ENCODE assay signal across 9 cellular contexts in the genomic region with DNA sequence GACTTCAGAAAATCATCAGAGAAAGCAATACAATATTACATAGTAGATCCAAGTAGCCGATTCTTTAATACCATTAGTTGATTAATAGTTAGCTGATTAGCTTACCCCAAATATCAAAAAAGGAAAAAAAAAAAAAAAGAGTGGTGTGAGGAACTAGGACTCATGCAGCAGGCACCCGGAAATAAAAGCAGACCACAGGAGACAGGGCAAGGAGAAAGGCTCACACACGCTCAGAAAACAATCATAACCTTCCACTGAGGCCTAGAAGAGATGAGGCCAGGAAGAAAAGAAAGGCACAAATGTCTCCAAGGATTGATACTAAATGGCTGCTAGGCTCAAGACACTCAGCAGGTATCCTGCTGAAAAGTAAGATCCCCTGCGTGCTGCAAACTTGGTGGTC. TPM values are rescaled to one million over a fixed set of nuclear protein-coding genes. Genes with fewer than 3 reads are reported as not detected.
DNase-seq lines count a peak whose midpoint lies in the region; ATAC-seq and TF ChIP-seq lines count a peak whose summit lies in the region.
"Had no signal": no experiment of that assay in that cellular context is flagged by ENCODE, and none has a peak within 500 bp of the region (broad histone marks: within the 10 kb centered on the region; RNA-seq: fewer than 3 reads in every experiment).

No MANE protein-coding gene starts in this region.

- CTCF ChIA-PET in MCF 10A (lab: Yijun Ruan, JAX) = interaction anchor here (0.5 to 1.0 kb wide), 3 partner anchors 9 to 1998 kb away, joined by 3 read pairs; no protein-coding TSS in a partner anchor

- intact Hi-C loops in MCF 10A (cut with micrococcal nuclease) = no loop called here

- POLR2A ChIA-PET in MCF 10A (lab: Yijun Ruan, JAX) = interaction anchor here (1.1 kb wide), 1 partner anchor 113 kb away, joined by 3 read pairs; no protein-coding TSS in a partner anchor

- H3K36me3 Mint-ChIP-seq in mesothelial cell of epicardium = peaks cover 2% of the 10 kb centered on the region
- peaks cover 7% of the 10 kb centered on the region for H3K36me3 Mint-ChIP-seq in MCF 10A (ENCODE audit: insufficient read depth, unreplicated experiment)

- H3K4me1 Mint-ChIP-seq in mesothelial cell of epicardium = peaks cover 31% of the 10 kb centered on the region
- H3K4me1 Mint-ChIP-seq in MCF 10A (ENCODE audit: insufficient read depth, unreplicated experiment) = peaks cover 6% of the 10 kb centered on the region

- H3K9me3 Mint-ChIP-seq in mesothelial cell of epicardium = no peaks in the 10 kb centered on the region
- no peaks in the 10 kb centered on the region for H3K9me3 Mint-ChIP-seq in MCF 10A (ENCODE audit: unreplicated experiment)

- DNase-seq in AG08395 (ENCODE audit: low spot score) (peak; percentile 60), amniotic epithelial cell (ENCODE audit: low read depth) (peak; percentile 44), mesothelial cell of epicardium (ENCODE audit: low spot score in 2 of 2, unreplicated experiment in 2 of 2) (no peak), MCF 10A (ENCODE audit: unreplicated experiment) (no peak), COR-L47 (lab: John Stamatoyannopoulos, UW) (no peak), iPS-NIHi11 (ENCODE audit: low spot score) (no peak)
- DNase-seq: DMS79 had no signal

- no TSS peak for BruUV-seq in MCF 10A (replicated peaks; lab: Mats Ljungman, UMichigan)

- H3K27me3 Mint-ChIP-seq in mesothelial cell of epicardium (ENCODE audit: low read depth) = no peaks in the 10 kb centered on the region
- no peaks in the 10 kb centered on the region for H3K27me3 Mint-ChIP-seq in MCF 10A (ENCODE audit: insufficient read depth, unreplicated experiment)

- H3K27ac Mint-ChIP-seq in mesothelial cell of epicardium (peak overlapping the region; percentile 37), MCF 10A (ENCODE audit: low read depth, unreplicated experiment) (no peak overlapping the region)

- ATAC-seq in GM21786 (IDR thresholded peaks at IDR 0.05; ENCODE audit: unreplicated experiment) (peak; percentile 47), HG03159 (IDR thresholded peaks at IDR 0.05; ENCODE audit: unreplicated experiment) (no peak)

- no peak for TF ChIP-seq CTCF in mesothelial cell of epicardium (IDR thresholded peaks at IDR 0.05; ENCODE audit: unreplicated experiment)
- TF ChIP-seq CTCF in MCF 10A (IDR thresholded peaks at IDR 0.05; ENCODE audit: unreplicated experiment) = no peak

- H3K4me3 Mint-ChIP-seq in mesothelial cell of epicardium = no peak overlapping the region
- no peak overlapping the region for H3K4me3 Mint-ChIP-seq in MCF 10A (ENCODE audit: unreplicated experiment)

RNA-seq across cellular contexts. Expression of a gene that starts 25.9 kb away (rescaled TPM):
- total RNA-seq in mesothelial cell of epicardium = 8.2 to 12.3 TPM (median 8.6 TPM) in 3 replicates
- total RNA-seq in MCF 10A (2022) = 5.4 and 8.7 TPM in 2 replicates

RNA-seq across cellular contexts. Expression of a gene that starts 45.9 kb away (rescaled TPM):
- total RNA-seq in mesothelial cell of epicardium = 0.90 to 1.8 TPM (median 1.5 TPM) in 3 replicates
- 1.2 and 1.3 TPM in 2 replicates for total RNA-seq in MCF 10A (2022)

RNA-seq across cellular contexts. Expression of a gene that starts 52.5 kb away (rescaled TPM):
- total RNA-seq in mesothelial cell of epicardium = 1,386 to 1,516 TPM (median 1,481 TPM) in 3 replicates
- 1,413 and 1,430 TPM in 2 replicates for total RNA-seq in MCF 10A (2022)

Comparison
In these comparisons a context has a peak if more than half of its experiments do, and no peak if none do; other contexts are left out.
1. DNase-seq: peak in AG08395 (single experiment) and amniotic epithelial cell (single experiment); none in mesothelial cell of epicardium (0 of 2), MCF 10A (single experiment), COR-L47 (single experiment) and iPS-NIHi11 (single experiment).